Comparison of ENCODE assay signal across 1 cellular context in genomic region chr10:127427926-127428325, GRCh38.
TF ChIP-seq lines count a peak whose summit lies in the region.

No MANE protein-coding gene starts in this region.

TF ChIP-seq in WTC11, 78 proteins besides CTCF, POLR2A, EP300 and RAD21 (continued from another document):
- no peak for TF ChIP-seq CREM (CRISPR knock-in tag; IDR thresholded peaks at IDR 0.05)
